In genomic region chr22:24474649-24475048, GRCh38 we compare ENCODE assay signal across 25 cellular contexts. TPM values are rescaled to one million over a fixed set of nuclear protein-coding genes. Genes with fewer than 3 reads are reported as not detected.
DNase-seq lines count a peak whose midpoint lies in the region; ATAC-seq, FAIRE-seq and TF ChIP-seq lines count a peak whose summit lies in the region.
"Had no signal": no experiment of that assay in that cellular context is flagged by ENCODE, and none has a peak within 500 bp of the region (broad histone marks: within the 10 kb centered on the region; RNA-seq: fewer than 3 reads in every experiment).

No MANE protein-coding gene starts in this region.

- H3K36me3 ChIP-seq in adipocyte (ENCODE audit: control insufficient read depth, insufficient read depth, low read length, severe bottlenecking) = no peaks in the 10 kb centered on the region
- no peaks in the 10 kb centered on the region for H3K36me3 ChIP-seq in thyroid gland
- H3K36me3 ChIP-seq: upper lobe of right lung had no signal

- H3K9ac ChIP-seq in adipocyte (ENCODE audit: low read length) = no peak overlapping the region
- H3K9ac ChIP-seq: parathyroid adenoma had no signal

- no peak for TF ChIP-seq EP300 in A549 (IDR thresholded peaks at IDR 0.05)

- H3K4me3 ChIP-seq in A549 = no peak overlapping the region
- no peak overlapping the region for H3K4me3 ChIP-seq in adipocyte (ENCODE audit: low read length)
- H3K4me3 ChIP-seq in fibroblast of the aortic adventitia (ENCODE audit: low read depth, low read length) = no peak overlapping the region
- no peak overlapping the region for H3K4me3 ChIP-seq in thyroid gland (replicated peaks in 1 of 3)
- H3K4me3 ChIP-seq: upper lobe of right lung had no signal

- CTCF ChIA-PET in A549 (lab: Yijun Ruan, JAX) = interaction anchor here (0.9 to 2.2 kb wide), 3 partner anchors 9 to 28 kb away, joined by 3 to 7 read pairs (median 6); no protein-coding TSS in a partner anchor

- ATAC-seq in A549 (no peak), HG02763 (IDR thresholded peaks at IDR 0.05; ENCODE audit: unreplicated experiment) (no peak), GM18907 (IDR thresholded peaks at IDR 0.05; ENCODE audit: unreplicated experiment) (no peak)
- ATAC-seq: left colon; naive thymus-derived CD4-positive, alpha-beta T cell; sciatic nerve had no signal

- WGBS in A549 (ENCODE audit: missing lambda C conversion rate) = 74% methylated on average over 1 of the region's 1 CpG
- WGBS in thyroid gland, 2 donors = 86 to 95% methylated on average over 1 of the region's 1 CpG

- POLR2A ChIA-PET in A549 (lab: Yijun Ruan, JAX) = no interaction called here

- intact Hi-C loops in thyroid gland (cut with DNase I) = no loop called here

- TF ChIP-seq CTCF in A549 (IDR thresholded peaks at IDR 0.05) = no peak
- TF ChIP-seq CTCF in fibroblast of the aortic adventitia (IDR thresholded peaks at IDR 0.05; ENCODE audit: insufficient read depth, low read length) = no peak
- TF ChIP-seq CTCF in thyroid gland (IDR thresholded peaks at IDR 0.05) = no peak

- FAIRE-seq in A549 (lab: Jason Lieb, UNC) = no peak
- FAIRE-seq: A204.1, D721Med had no signal

- H3K4me2 ChIP-seq in A549 = peak overlapping the region; percentile 62

- H3K9me3 ChIP-seq in A549 (no peaks in the 10 kb centered on the region), adipocyte (ENCODE audit: control insufficient read depth, low read length) (peaks cover 4% of the 10 kb centered on the region), thyroid gland (no peaks in the 10 kb centered on the region)
- H3K9me3 ChIP-seq: upper lobe of right lung had no signal

- H3K4me1 ChIP-seq in A549 (peaks cover 14% of the 10 kb centered on the region), adipocyte (ENCODE audit: control insufficient read depth, insufficient read depth, low read length) (peaks cover 30% of the 10 kb centered on the region), thyroid gland (peaks cover 0 to 16% of the 10 kb centered on the region in 2 donors)
- H3K4me1 ChIP-seq: parathyroid adenoma had no signal

- TF ChIP-seq RAD21 in A549 (conservative IDR thresholded peaks at IDR 0.05 in 1 of 2, IDR thresholded peaks at IDR 0.05 in 1 of 2) = no peak

- DNase-seq in A549 (ENCODE audit: low read depth in 1 of 2, low spot score in 1 of 2) (no peak), HCEC 1CT (peak; percentile 14), adipocyte (ENCODE audit: low read depth) (peak; percentile 17), fibroblast of the aortic adventitia (ENCODE audit: low read depth) (peak; percentile 32), amygdala (lab: John Stamatoyannopoulos, UW) (no peak), thyroid gland (no peak)
- DNase-seq: activated CD4-positive, alpha-beta memory T cell treated with anti-CD3 and anti-CD28 coated beads, Interleukin-2, amount 10 ng/mL, durations not matched to agents 7 days and 5 days; activated CD4-positive, CD25-positive, alpha-beta regulatory T cell; activated effector memory CD4-positive, alpha-beta T cell treated with anti-CD3 and anti-CD28 coated beads, Interleukin-2, amount 50 U/mL, for 16 hours; C1 segment of cervical spinal cord; glutamatergic neuron; KG1; left colon; naive thymus-derived CD4-positive, alpha-beta T cell; NCI-H1694; NCI-H2171 treated with DMSO at 0.1 percent for 48 hours; NCI-H69; stimulated activated CD8-positive, alpha-beta memory T cell treated with anti-CD3 and anti-CD28 coated beads, Interleukin-4, amount 100 ng/mL, for 48 hours; upper lobe of right lung had no signal

- H3K27ac ChIP-seq in A549 (peak overlapping the region in 1 of 2 experiments; percentile 72; a peak in 3 of 6 replicates), thyroid gland (no peak overlapping the region)
- H3K27ac ChIP-seq: parathyroid adenoma, upper lobe of right lung had no signal

- H3K27me3 ChIP-seq in adipocyte (replicated peaks; ENCODE audit: control insufficient read depth, insufficient read depth, low read length) (no peaks in the 10 kb centered on the region), thyroid gland (no peaks in the 10 kb centered on the region)
- H3K27me3 ChIP-seq: upper lobe of right lung had no signal

- TF ChIP-seq POLR2A in A549 (IDR thresholded peaks at IDR 0.05; ENCODE audit: low read length) = no peak
- no peak for TF ChIP-seq POLR2A in thyroid gland (IDR thresholded peaks at IDR 0.05)

TF ChIP-seq in A549, 52 proteins besides CTCF, POLR2A, EP300 and RAD21:
- no peak for TF ChIP-seq ZC3H11A (IDR thresholded peaks at IDR 0.05)
- no peak for TF ChIP-seq RCOR1 (IDR thresholded peaks at IDR 0.05; ENCODE audit: low read depth, low read length)
- no peak for TF ChIP-seq RNF2 (IDR thresholded peaks at IDR 0.05; ENCODE audit: borderline replicate concordance, low read depth)
- no peak for TF ChIP-seq KDM5A (IDR thresholded peaks at IDR 0.05)
- TF ChIP-seq JUNB (IDR thresholded peaks at IDR 0.05) = no peak
- no peak for TF ChIP-seq TFCP2L1 (CRISPR knock-in tag; IDR thresholded peaks at IDR 0.05)
- TF ChIP-seq FOSB (CRISPR knock-in tag; IDR thresholded peaks at IDR 0.05) = no peak
- no peak for TF ChIP-seq PHF8 (IDR thresholded peaks at IDR 0.05; ENCODE audit: borderline replicate concordance, low read depth)
- no peak for TF ChIP-seq RARB (CRISPR knock-in tag; IDR thresholded peaks at IDR 0.05)
- no peak for TF ChIP-seq BHLHE40 (IDR thresholded peaks at IDR 0.05; ENCODE audit: low read depth, low read length)
- no peak for TF ChIP-seq HES2 (IDR thresholded peaks at IDR 0.05)
- no peak for TF ChIP-seq FOXS1 (CRISPR knock-in tag; IDR thresholded peaks at IDR 0.05)
- no peak for TF ChIP-seq MAFK (IDR thresholded peaks at IDR 0.05; ENCODE audit: partially characterized antibody)
- no peak for TF ChIP-seq HOXA7 (CRISPR knock-in tag; IDR thresholded peaks at IDR 0.05)

RNA-seq across cellular contexts. Expression of gene UPB1, which starts 20.5 kb away (rescaled TPM):
- polyA plus RNA-seq in A549 (2011; rRNA removed) (0.05 TPM in 1 of 2 replicates, not detected in the other), A549 (2017; fragmentation: RNase III; extraction: RNeasy Plus Mini Kit Qiagen cat#74134 plus additional on column Dnase treatment) (0.04 to 0.07 TPM (median 0.04 TPM) in 3 replicates)
- 0.01 TPM in 1 of 2 replicates, not detected in the other for polyA plus RNA-seq in A549 (2012; cell fraction: cytosol; rRNA removed)
- 0.02 TPM in 1 of 2 replicates, not detected in the other for polyA plus RNA-seq in A549 (2012; cell fraction: nucleus; rRNA removed)
- polyA minus RNA-seq in A549 (2011; rRNA and poly(A)+ RNA removed) = not detected in 2 replicates
- total RNA-seq in fibroblast of the aortic adventitia (ENCODE audit: low replicate concordance) (0.90 TPM in 1 of 2 replicates, not detected in the other), thyroid gland (not detected)

RNA-seq across cellular contexts. Expression of gene ADORA2A, which starts 47.2 kb away (rescaled TPM):
- polyA plus RNA-seq in A549 (2011; rRNA removed) (0.48 and 0.99 TPM in 2 replicates), A549 (2017; fragmentation: RNase III; extraction: RNeasy Plus Mini Kit Qiagen cat#74134 plus additional on column Dnase treatment) (1.5 to 1.9 TPM (median 1.8 TPM) in 3 replicates)
- 1.2 and 1.8 TPM in 2 replicates for polyA plus RNA-seq in A549 (2012; cell fraction: cytosol; rRNA removed)
- polyA plus RNA-seq in A549 (2012; cell fraction: nucleus; rRNA removed) = 4.1 and 6.9 TPM in 2 replicates
- polyA minus RNA-seq in A549 (2011; rRNA and poly(A)+ RNA removed) = 1.6 and 4.1 TPM in 2 replicates
- total RNA-seq in fibroblast of the aortic adventitia (ENCODE audit: low replicate concordance) (0.45 and 0.74 TPM in 2 replicates), thyroid gland (1 to 10 TPM; 1.4 to 3.0 (median 2.5) TPM)

Comparison
In these comparisons a context has a peak if more than half of its experiments do, and no peak if none do; other contexts are left out.
1. DNase-seq: peak in HCEC 1CT (single experiment), adipocyte (single experiment) and fibroblast of the aortic adventitia (single experiment); none in A549 (0 of 2), amygdala (0 of 56) and thyroid gland (0 of 2).